ENCODE assay signal across 17 cellular contexts in genomic region chr6:22904413-22904812, GRCh38.
DNase-seq lines count a peak whose midpoint lies in the region; ATAC-seq and TF ChIP-seq lines count a peak whose summit lies in the region.
"Had no signal": no experiment of that assay in that cellular context is flagged by ENCODE, and none has a peak within 500 bp of the region (broad histone marks: within the 10 kb centered on the region; RNA-seq: fewer than 3 reads in every experiment).

No MANE protein-coding gene starts in this region.

- in situ Hi-C loops in astrocyte of the spinal cord (cut with HindIII; ENCODE audit: low sequenced_read_pairs): no loop called here

- no peaks in the 10 kb centered on the region for H3K9me3 ChIP-seq in mucosa of descending colon
- H3K9me3 ChIP-seq: upper lobe of left lung had no signal

- no peaks in the 10 kb centered on the region for H3K36me3 ChIP-seq in mucosa of descending colon (ENCODE audit: low read depth)
- H3K36me3 ChIP-seq: upper lobe of left lung had no signal

- peaks cover 25% of the 10 kb centered on the region for H3K4me1 Mint-ChIP-seq in mesothelial cell of epicardium
- H3K4me1 Mint-ChIP-seq: activated naive CD8-positive, alpha-beta T cell treated with anti-CD3 and anti-CD28 coated beads for 36 hours had no signal

- H3K9me3 Mint-ChIP-seq in mesothelial cell of epicardium: peaks cover 5% of the 10 kb centered on the region
- H3K9me3 Mint-ChIP-seq: activated naive CD8-positive, alpha-beta T cell treated with anti-CD3 and anti-CD28 coated beads for 36 hours; activated T-helper 2 cell treated with anti-CD3 and anti-CD28 coated beads, Interferon-gamma antibody, Interleukin-2, Interleukin-4, amounts not matched to agents 10 μg/mL and 5 μg/mL and 100 μg/mL, durations not matched to agents 14 hours and 24 hours and 36 hours had no signal

- no peak for TF ChIP-seq POLR2A in GM18505 (IDR thresholded peaks at IDR 0.05; ENCODE audit: borderline replicate concordance, extremely low read depth, insufficient read depth, insufficient read length)

- peak overlapping the region; percentile 72 for H3K27ac Mint-ChIP-seq in mesothelial cell of epicardium
- H3K27ac Mint-ChIP-seq: activated naive CD8-positive, alpha-beta T cell treated with anti-CD3 and anti-CD28 coated beads for 36 hours; activated T-helper 2 cell treated with anti-CD3 and anti-CD28 coated beads, Interferon-gamma antibody, Interleukin-2, Interleukin-4, amounts not matched to agents 10 μg/mL and 5 μg/mL and 100 μg/mL, durations not matched to agents 14 hours and 24 hours and 36 hours had no signal

- intact Hi-C loops in mucosa of descending colon (cut with DNase I, micrococcal nuclease): no loop called here

- no peaks in the 10 kb centered on the region for H3K36me3 Mint-ChIP-seq in mesothelial cell of epicardium
- H3K36me3 Mint-ChIP-seq: activated naive CD8-positive, alpha-beta T cell treated with anti-CD3 and anti-CD28 coated beads for 36 hours had no signal

- H3K4me3 Mint-ChIP-seq in mesothelial cell of epicardium: no peak overlapping the region
- H3K4me3 Mint-ChIP-seq: activated naive CD8-positive, alpha-beta T cell treated with anti-CD3 and anti-CD28 coated beads for 36 hours had no signal

- H3K4me3 ChIP-seq in astrocyte of the spinal cord (ENCODE audit: low read depth, low read length) (no peak overlapping the region), mucosa of descending colon (no peak overlapping the region)
- H3K4me3 ChIP-seq: upper lobe of left lung had no signal

- no peaks in the 10 kb centered on the region for H3K27me3 Mint-ChIP-seq in mesothelial cell of epicardium (ENCODE audit: low read depth)
- H3K27me3 Mint-ChIP-seq: activated naive CD8-positive, alpha-beta T cell treated with anti-CD3 and anti-CD28 coated beads for 36 hours had no signal

- no peaks in the 10 kb centered on the region for H3K4me1 ChIP-seq in mucosa of descending colon (ENCODE audit: low read depth)
- H3K4me1 ChIP-seq: upper lobe of left lung had no signal

- no peak for TF ChIP-seq CTCF in astrocyte of the spinal cord (IDR thresholded peaks at IDR 0.05; ENCODE audit: low read depth, low read length)
- TF ChIP-seq CTCF in mesothelial cell of epicardium (IDR thresholded peaks at IDR 0.05; ENCODE audit: unreplicated experiment): no peak
- no peak for TF ChIP-seq CTCF in mucosa of descending colon (IDR thresholded peaks at IDR 0.05)

- ATAC-seq in HG02970 (IDR thresholded peaks at IDR 0.05; ENCODE audit: low FRiP score, unreplicated experiment) (no peak), mucosa of descending colon (no peak), GM18505 (IDR thresholded peaks at IDR 0.05; ENCODE audit: unreplicated experiment) (no peak)

- peak; percentile 32 for DNase-seq in HT1080 (ENCODE audit: low read depth)
- peak; percentile 13 for DNase-seq in NCI-H1436 treated with DMSO at 0.1 percent for 48 hours (lab: John Stamatoyannopoulos, UW)
- DNase-seq in astrocyte of the spinal cord (ENCODE audit: low read depth, low spot score): peak; percentile 27
- no peak for DNase-seq in mesothelial cell of epicardium (ENCODE audit: low spot score in 2 of 2, unreplicated experiment in 2 of 2)
- DNase-seq in mucosa of descending colon: no peak
- DNase-seq: activated CD4-positive, alpha-beta T cell treated with anti-CD3 and anti-CD28 coated beads for 48 hours; activated naive CD8-positive, alpha-beta T cell treated with anti-CD3 and anti-CD28 coated beads for 36 hours; DMS79 treated with DMSO at 0.1 percent for 48 hours; effector memory CD4-positive, alpha-beta T cell; NCI-H1930; NCI-H82; SHP77; stimulated activated CD8-positive, alpha-beta memory T cell treated with anti-CD3 and anti-CD28 coated beads, Interleukin-4, amount 100 ng/mL, for 48 hours; upper lobe of left lung had no signal

Comparison
In these comparisons a context has a peak if more than half of its experiments do, and no peak if none do; other contexts are left out.
1. DNase-seq: peak in HT1080 (single experiment), NCI-H1436 treated with DMSO at 0.1 percent for 48 hours (single experiment) and astrocyte of the spinal cord (single experiment); none in mesothelial cell of epicardium (0 of 2) and mucosa of descending colon (0 of 3).